ENCODE assay signal across 17 cellular contexts in the genomic region with DNA sequence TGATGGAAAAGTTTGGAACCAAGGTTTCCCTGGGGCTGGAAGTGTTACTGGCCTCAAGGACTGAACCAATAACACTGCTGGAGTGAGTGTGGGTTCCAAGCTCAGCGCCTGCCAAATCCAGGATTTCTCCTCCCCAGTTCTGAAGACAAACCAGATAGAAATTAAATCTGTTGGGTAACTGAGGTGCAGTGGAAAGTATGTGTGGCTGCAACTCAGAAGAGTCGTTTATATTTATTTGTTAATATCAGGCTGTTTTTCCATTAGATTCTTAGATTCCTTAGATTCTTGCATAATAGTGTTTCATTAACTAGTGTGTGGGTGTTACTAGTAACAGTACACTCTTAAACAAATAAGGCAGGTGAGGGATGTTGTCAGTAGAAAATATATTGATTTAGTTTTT.
DNase-seq lines count a peak whose midpoint lies in the region; ATAC-seq and TF ChIP-seq lines count a peak whose summit lies in the region.
"Had no signal": no experiment of that assay in that cellular context is flagged by ENCODE, and none has a peak within 500 bp of the region (broad histone marks: within the 10 kb centered on the region; RNA-seq: fewer than 3 reads in every experiment).

No MANE protein-coding gene starts in this region.

- H4K91ac ChIP-seq in neuronal stem cell (ENCODE audit: low read depth, low read length, poor library complexity) = no peak overlapping the region

- no peak overlapping the region for H2AK5ac ChIP-seq in neuronal stem cell (ENCODE audit: low read depth, low read length)

- no peak overlapping the region for H3K4me3 ChIP-seq in HL-60 (replicated peaks; ENCODE audit: insufficient read depth, low read length)
- no peak overlapping the region for H3K4me3 ChIP-seq in fibroblast of pulmonary artery (replicated peaks; ENCODE audit: low read depth, low read length)
- no peak overlapping the region for H3K4me3 ChIP-seq in liver (ENCODE audit: low read depth in 1 of 3, low read length in 3 of 3)
- no peak overlapping the region for H3K4me3 ChIP-seq in tibial artery
- H3K4me3 ChIP-seq in neuronal stem cell (ENCODE audit: low read length in 2 of 2) = no peak overlapping the region
- H3K4me3 ChIP-seq: HAP-1, spleen had no signal

- H2BK120ac ChIP-seq in neuronal stem cell (ENCODE audit: low read depth, low read length) = no peak overlapping the region

- no peaks in the 10 kb centered on the region for H3K9me3 ChIP-seq in liver (ENCODE audit: control insufficient read depth in 4 of 4, low read length in 3 of 4)
- H3K9me3 ChIP-seq in tibial artery = no peaks in the 10 kb centered on the region
- H3K9me3 ChIP-seq in neuronal stem cell (replicated peaks in 1 of 2; ENCODE audit: control insufficient read depth in 2 of 2, insufficient read depth in 1 of 2, low read depth in 1 of 2, low read length in 2 of 2) = no peaks in the 10 kb centered on the region
- H3K9me3 ChIP-seq: HAP-1, spleen had no signal

- intact Hi-C loops in tibial artery (cut with DNase I; ENCODE audit: low total_unique reads) = no loop called here

- H3K27me3 ChIP-seq in HL-60 (ENCODE audit: insufficient read depth, poor library complexity, severe bottlenecking) (no peaks in the 10 kb centered on the region), liver (ENCODE audit: control insufficient read depth in 4 of 4, insufficient read depth in 4 of 4, low read length in 3 of 4) (no peaks in the 10 kb centered on the region), tibial artery (no peaks in the 10 kb centered on the region), neuronal stem cell (ENCODE audit: control insufficient read depth in 3 of 3, insufficient read depth in 3 of 3, low read depth in 1 of 3, low read length in 3 of 3) (peaks cover 0 to 6% (median 0%) of the 10 kb centered on the region in 3 experiments)
- H3K27me3 ChIP-seq: spleen had no signal

- H3K23ac ChIP-seq in neuronal stem cell (ENCODE audit: low read depth, low read length, poor library complexity) = no peak overlapping the region

- peak overlapping the region; percentile 93 for H3K27ac ChIP-seq in HL-60 (replicated peaks)
- H3K27ac ChIP-seq in liver (ENCODE audit: low read depth in 1 of 2, low read length in 2 of 2) = peak overlapping the region; percentile 85 to 90
- H3K27ac ChIP-seq in tibial artery = no peak overlapping the region
- H3K27ac ChIP-seq in neuronal stem cell (replicated peaks; ENCODE audit: low read length) = no peak overlapping the region
- H3K27ac ChIP-seq: parathyroid adenoma, spleen had no signal

- H3K4me1 ChIP-seq in liver (ENCODE audit: control insufficient read depth in 4 of 4, insufficient read depth in 4 of 4, low read length in 3 of 4) = peaks cover 12 to 36% (median 21%) of the 10 kb centered on the region in 4 donors
- peaks cover 0 to 13% (median 0%) of the 10 kb centered on the region in 4 donors for H3K4me1 ChIP-seq in tibial artery
- H3K4me1 ChIP-seq in neuronal stem cell (ENCODE audit: control insufficient read depth in 2 of 2, insufficient read depth in 1 of 2, low read depth in 1 of 2, low read length in 2 of 2) = peaks cover 1 to 3% of the 10 kb centered on the region in 2 donors
- H3K4me1 ChIP-seq: HAP-1, parathyroid adenoma had no signal

- H3K4me2 ChIP-seq in neuronal stem cell (ENCODE audit: insufficient read depth, low read length, poor library complexity, severe bottlenecking) = no peak overlapping the region

- no peak overlapping the region for H4K8ac ChIP-seq in neuronal stem cell (ENCODE audit: low read depth, low read length)

- H2BK15ac ChIP-seq in neuronal stem cell (ENCODE audit: low read length) = no peak overlapping the region

- TF ChIP-seq CTCF in HL-60 (IDR thresholded peaks at IDR 0.05; ENCODE audit: insufficient read depth, low read length) (no peak), fibroblast of pulmonary artery (IDR thresholded peaks at IDR 0.05; ENCODE audit: low read length, missing control alignments) (no peak), liver (IDR thresholded peaks at IDR 0.05; ENCODE audit: low read depth, low read length, missing input control) (peak; percentile 17), tibial artery (IDR thresholded peaks at IDR 0.05) (no peak)

- peak; percentile 62 to 72 for TF ChIP-seq RAD21 in liver (IDR thresholded peaks at IDR 0.05)

- H2BK12ac ChIP-seq in neuronal stem cell (ENCODE audit: low read length) = no peak overlapping the region

- no peaks in the 10 kb centered on the region for H3K79me1 ChIP-seq in neuronal stem cell (ENCODE audit: low read depth, low read length)

- H3K18ac ChIP-seq in neuronal stem cell (ENCODE audit: low read length) = no peak overlapping the region

- no peak overlapping the region for H3K4ac ChIP-seq in neuronal stem cell (ENCODE audit: low read length)

- H3K36me3 ChIP-seq in liver (ENCODE audit: control insufficient read depth in 4 of 4, insufficient read depth in 3 of 4, low read depth in 1 of 4, low read length in 3 of 4) (no peaks in the 10 kb centered on the region), tibial artery (no peaks in the 10 kb centered on the region), neuronal stem cell (replicated peaks in 1 of 2; ENCODE audit: control insufficient read depth in 2 of 2, insufficient read depth in 2 of 2, low read length in 2 of 2) (peaks cover 0 to 2% of the 10 kb centered on the region in 2 donors)
- H3K36me3 ChIP-seq: HAP-1, spleen had no signal

- 32% methylated on average over 2 of the region's 2 CpGs for WGBS in liver
- WGBS in neuronal stem cell (ENCODE audit: extremely low coverage in 2 of 2, insufficient read length in 2 of 2, insufficient replicate concordance in 1 of 2), 2 donors = no CpG with 5 or more reads among the region's 2 CpGs

- no peak overlapping the region for H2BK5ac ChIP-seq in neuronal stem cell (ENCODE audit: low read length)

- no peak overlapping the region for H3K14ac ChIP-seq in neuronal stem cell (ENCODE audit: low read length)

- DNase-seq in HL-60 (ENCODE audit: low read depth in 1 of 2, low spot score in 1 of 2) (no peak), fibroblast of pulmonary artery (ENCODE audit: low read depth) (peak; percentile 45), tibial artery (peak; percentile 65 to 77), neuronal stem cell (ENCODE audit: low spot score) (no peak)
- no peak for DNase-seq in activated CD8-positive, alpha-beta memory T cell treated with anti-CD3 and anti-CD28 coated beads, Interleukin-2, amount 50 U/mL, for 48 hours
- no peak for DNase-seq in effector CD4-positive, alpha-beta T cell
- DNase-seq: activated CD4-positive, alpha-beta T cell treated with anti-CD3 and anti-CD28 coated beads, Interleukin-2, amount 10 ng/mL, durations not matched to agents 24 days and 14 days; activated CD8-positive, alpha-beta memory T cell treated with anti-CD3 and anti-CD28 coated beads, Interleukin-2, amount 50 U/mL, for 4 hours; activated naive CD4-positive, alpha-beta T cell treated with anti-CD3 and anti-CD28 coated beads for 36 hours; C1 segment of cervical spinal cord; dermis blood vessel endothelial cell; erythroblast; spleen had no signal

- no peak for ATAC-seq in HG02870 (IDR thresholded peaks at IDR 0.05; ENCODE audit: unreplicated experiment)

- H3K9ac ChIP-seq in liver (ENCODE audit: low read depth in 1 of 2, low read length in 2 of 2) = peak overlapping the region; percentile 51 to 55
- H3K9ac ChIP-seq in neuronal stem cell (ENCODE audit: low read depth, low read length, poor library complexity) = no peak overlapping the region
- H3K9ac ChIP-seq: parathyroid adenoma had no signal

- H2AFZ ChIP-seq in neuronal stem cell (ENCODE audit: low read length) = no peak overlapping the region
- H2AFZ ChIP-seq: parathyroid adenoma had no signal

TF ChIP-seq in liver, 16 proteins besides CTCF, POLR2A, EP300 and RAD21 (continues in another document):
- TF ChIP-seq SP1 (IDR thresholded peaks at IDR 0.05) (peak; percentile 83), EGR1 (IDR thresholded peaks at IDR 0.05; ENCODE audit: low read depth in 2 of 2) (peak; percentile 93 to 96), HNF4A (conservative IDR thresholded peaks at IDR 0.05) (peak; percentile 65 to 71), FOXA1 (IDR thresholded peaks at IDR 0.05) (peak; percentile 73), TAF1 (conservative IDR thresholded peaks at IDR 0.05) (peak; percentile 66), NR2F2 (IDR thresholded peaks at IDR 0.05) (no peak), YY1 (IDR thresholded peaks at IDR 0.05) (peak; percentile 52), JUND (IDR thresholded peaks at IDR 0.05) (peak; percentile 96), RXRA (IDR thresholded peaks at IDR 0.05) (peak; percentile 73 to 87), HNF4G (IDR thresholded peaks at IDR 0.05) (no peak), GABPA (IDR thresholded peaks at IDR 0.05 in 1 of 2, conservative IDR thresholded peaks at IDR 0.05 in 1 of 2) (no peak), FOXA2 (IDR thresholded peaks at IDR 0.05) (peak; percentile 85)
- TF ChIP-seq, protein P1, sequence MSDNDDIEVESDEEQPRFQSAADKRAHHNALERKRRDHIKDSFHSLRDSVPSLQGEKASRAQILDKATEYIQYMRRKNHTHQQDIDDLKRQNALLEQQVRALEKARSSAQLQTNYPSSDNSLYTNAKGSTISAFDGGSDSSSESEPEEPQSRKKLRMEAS (IDR thresholded peaks at IDR 0.05) = peak; percentile 57
- TF ChIP-seq, protein P2, sequence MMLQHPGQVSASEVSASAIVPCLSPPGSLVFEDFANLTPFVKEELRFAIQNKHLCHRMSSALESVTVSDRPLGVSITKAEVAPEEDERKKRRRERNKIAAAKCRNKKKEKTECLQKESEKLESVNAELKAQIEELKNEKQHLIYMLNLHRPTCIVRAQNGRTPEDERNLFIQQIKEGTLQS (IDR thresholded peaks at IDR 0.05) = peak; percentile 83
- TF ChIP-seq, protein P3, sequence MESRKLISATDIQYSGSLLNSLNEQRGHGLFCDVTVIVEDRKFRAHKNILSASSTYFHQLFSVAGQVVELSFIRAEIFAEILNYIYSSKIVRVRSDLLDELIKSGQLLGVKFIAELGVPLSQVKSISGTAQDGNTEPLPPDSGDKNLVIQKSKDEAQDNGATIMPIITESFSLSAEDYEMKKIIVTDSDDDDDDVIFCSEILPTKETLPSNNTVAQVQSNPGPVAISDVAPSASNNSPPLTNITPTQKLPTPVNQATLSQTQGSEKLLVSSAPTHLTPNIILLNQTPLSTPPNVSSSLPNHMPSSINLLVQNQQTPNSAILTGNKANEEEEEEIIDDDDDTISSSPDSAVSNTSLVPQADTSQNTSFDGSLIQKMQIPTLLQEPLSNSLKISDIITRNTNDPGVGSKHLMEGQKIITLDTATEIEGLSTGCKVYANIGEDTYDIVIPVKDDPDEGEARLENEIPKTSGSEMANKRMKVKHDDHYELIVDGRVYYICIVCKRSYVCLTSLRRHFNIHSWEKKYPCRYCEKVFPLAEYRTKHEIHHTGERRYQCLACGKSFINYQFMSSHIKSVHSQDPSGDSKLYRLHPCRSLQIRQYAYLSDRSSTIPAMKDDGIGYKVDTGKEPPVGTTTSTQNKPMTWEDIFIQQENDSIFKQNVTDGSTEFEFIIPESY (IDR thresholded peaks at IDR 0.05) = peak; percentile 33

Comparison
In these comparisons a context has a peak if more than half of its experiments do, and no peak if none do; other contexts are left out.
1. DNase-seq: peak in fibroblast of pulmonary artery (single experiment) and tibial artery (2 of 2); none in HL-60 (0 of 2), neuronal stem cell (single experiment), activated CD8-positive, alpha-beta memory T cell treated with anti-CD3 and anti-CD28 coated beads, Interleukin-2, amount 50 U/mL, for 48 hours (single experiment) and effector CD4-positive, alpha-beta T cell (single experiment).
2. H3K27ac ChIP-seq: peak in HL-60 (single experiment) and liver (2 of 2); none in tibial artery (0 of 2) and neuronal stem cell (single experiment).